In genomic region chr4:185005209-185005819, GRCh38 we compare ENCODE assay signal across 8 cellular contexts. TPM values are rescaled to one million over a fixed set of nuclear protein-coding genes. Genes with fewer than 3 reads are reported as not detected.
DNase-seq lines count a peak whose midpoint lies in the region; ATAC-seq, FAIRE-seq and TF ChIP-seq lines count a peak whose summit lies in the region.

No MANE protein-coding gene starts in this region.

- DNase-seq in NK-92 treated with Interleukin-12 subunit alpha and Interleukin-12 subunit beta, amount 100 ng/mL, for 24 hours (lab: John Stamatoyannopoulos, UW), result peak; percentile 45
- DNase-seq in NK-92 (lab: John Stamatoyannopoulos, UW; ENCODE audit: unreplicated experiment) (no peak), NCI-H2029 treated with DMSO at 0.1 percent for 48 hours (lab: John Stamatoyannopoulos, UW) (peak; percentile 33), body of pancreas (peak; percentile 87 to 92 (median 88)), small intestine (peak; percentile 75)

- no peaks in the 10 kb centered on the region for H3K36me3 ChIP-seq in body of pancreas (replicated peaks in 1 of 2; ENCODE audit: insufficient read depth in 1 of 2, low read depth in 2 of 2)
- H3K36me3 ChIP-seq in small intestine (ENCODE audit: control insufficient read depth in 2 of 2, insufficient read depth in 2 of 2, low read length in 2 of 2), result no peaks in the 10 kb centered on the region

- no peak for TF ChIP-seq POLR2A in body of pancreas (IDR thresholded peaks at IDR 0.05)

- ATAC-seq in HG02970 (IDR thresholded peaks at IDR 0.05; ENCODE audit: low FRiP score, unreplicated experiment) (peak; percentile 75), body of pancreas (peak; percentile 92)

- peak; percentile 85 to 98 (median 89) for TF ChIP-seq CTCF in body of pancreas (IDR thresholded peaks at IDR 0.05)

- no peaks in the 10 kb centered on the region for H3K27me3 ChIP-seq in body of pancreas
- H3K27me3 ChIP-seq in small intestine (ENCODE audit: control insufficient read depth in 2 of 2, insufficient read depth in 2 of 2, low read length in 2 of 2), result peaks cover 0 to 10% of the 10 kb centered on the region in 2 donors

- intact Hi-C loops in body of pancreas (cut with DNase I), result no loop called here

- no peak overlapping the region for H3K4me3 ChIP-seq in body of pancreas
- H3K4me3 ChIP-seq in iPS-18c (ENCODE audit: insufficient read depth, low read depth, low read length), result peak overlapping the region; percentile 41
- H3K4me3 ChIP-seq in small intestine (ENCODE audit: low read depth in 1 of 2, low read length in 2 of 2), result no peak overlapping the region

- H3K27ac ChIP-seq in body of pancreas (peak overlapping the region; percentile 39 to 77 (median 54)), small intestine (ENCODE audit: low read depth in 1 of 2, low read length in 1 of 2) (no peak overlapping the region)

- H3K9me3 ChIP-seq in body of pancreas (no peaks in the 10 kb centered on the region), iPS-18c (ENCODE audit: control insufficient read depth, insufficient read depth, low read length) (peaks cover 2% of the 10 kb centered on the region), small intestine (ENCODE audit: control insufficient read depth, low read depth) (no peaks in the 10 kb centered on the region)

- H3K4me1 ChIP-seq in body of pancreas, result peaks cover 15% of the 10 kb centered on the region
- H3K4me1 ChIP-seq in small intestine (ENCODE audit: control insufficient read depth in 2 of 2, insufficient read depth in 1 of 2, low read depth in 1 of 2, low read length in 1 of 2), result no peaks in the 10 kb centered on the region

- WGBS in body of pancreas, 2 donors, result 3 to 9% methylated on average over 9 to 22 of the region's 22 CpGs
- 3 to 6% (median 5%) methylated on average over 22 of the region's 22 CpGs for WGBS in small intestine, 3 donors

- FAIRE-seq in TTC549 (lab: Jason Lieb, UNC) (peak; percentile 62), small intestine (lab: Jason Lieb, UNC) (no peak)

RNA-seq across cellular contexts. Expression of gene HELT, which starts 13.0 kb away (rescaled TPM):
- total RNA-seq in body of pancreas, result not detected
- not detected for polyA plus RNA-seq in small intestine

Comparison
In these comparisons a context has a peak if more than half of its experiments do, and no peak if none do; other contexts are left out.
1. H3K27ac ChIP-seq: peak in body of pancreas (4 of 4); none in small intestine (0 of 2).